11 cellular contexts compared by ENCODE assay signal in genomic region chrX:9730078-9730477, GRCh38. TPM values are rescaled to one million over a fixed set of nuclear protein-coding genes. Genes with fewer than 3 reads are reported as not detected.
"Had no signal": no experiment of that assay in that cellular context is flagged by ENCODE, and none has a peak within 500 bp of the region (broad histone marks: within the 10 kb centered on the region; RNA-seq: fewer than 3 reads in every experiment).

No MANE protein-coding gene starts in this region.

- H3K36me3 ChIP-seq: HAP-1 had no signal

- H3K4me1 ChIP-seq: HAP-1 had no signal

- H3K27ac ChIP-seq: GM23248 had no signal

- H3K4me3 ChIP-seq: GM23248, HAP-1, K562 had no signal

- H2AFZ ChIP-seq: GM23248 had no signal

- H3K27ac Mint-ChIP-seq: HFFc6 had no signal

- FAIRE-seq: HTR-8/SVneo, K562 had no signal

- DNase-seq: GOT3, H7, HFFc6, IMR-90 had no signal

- ATAC-seq: HCT116, K562 had no signal

- H3K9me3 ChIP-seq: HAP-1 had no signal

- H3K9ac ChIP-seq: GM23248 had no signal

- H3K4me3 Mint-ChIP-seq: HFFc6 had no signal

RNA-seq across cellular contexts. Expression of gene GPR143, which starts 35.6 kb away (rescaled TPM):
- total RNA-seq: GM23248, H4, HFFc6, HT-29, IMR-90, K562 had no signal

RNA-seq across cellular contexts. Expression of gene SHROOM2, which starts 56.2 kb away (rescaled TPM):
- total RNA-seq: HT-29, K562 had no signal
